In genomic region chr6:10193321-10193720, GRCh38 we compare ENCODE assay signal across 10 cellular contexts.
"Had no signal": no experiment of that assay in that cellular context is flagged by ENCODE, and none has a peak within 500 bp of the region (broad histone marks: within the 10 kb centered on the region; RNA-seq: fewer than 3 reads in every experiment).

No MANE protein-coding gene starts in this region.

- H3K27ac ChIP-seq: GM23248, KMS-11 had no signal

- H3K4me1 ChIP-seq: HAP-1 had no signal

- H3K9me3 ChIP-seq: HAP-1 had no signal

- ATAC-seq: HCT116 had no signal

- H3K4me3 ChIP-seq: GM23248, HAP-1 had no signal

- DNase-seq: GM23248, GOT3, H7, HFFc6, IMR-90, KBM-7 had no signal

- H3K36me3 ChIP-seq: HAP-1 had no signal

- FAIRE-seq: HTR-8/SVneo had no signal
